ENCODE assay signal across 26 cellular contexts in genomic region chr12:77042834-77043233, GRCh38.
A peak's percentile ranks its signal among the peaks of the same experiment; 100 is the strongest.
DNase-seq lines count a peak whose midpoint lies in the region; ATAC-seq and TF ChIP-seq lines count a peak whose summit lies in the region.
"Had no signal": no experiment of that assay in that cellular context is flagged by ENCODE, and none has a peak within 500 bp of the region (broad histone marks: within the 10 kb centered on the region; RNA-seq: fewer than 3 reads in every experiment).

No MANE protein-coding gene starts in this region.

- no peaks in the 10 kb centered on the region for H3K9me3 ChIP-seq in OCI-LY3 (ENCODE audit: insufficient read depth, low read length)
- no peaks in the 10 kb centered on the region for H3K9me3 ChIP-seq in WERI-Rb-1 (ENCODE audit: severe bottlenecking)

- no peak overlapping the region for H3K4me3 ChIP-seq in OCI-LY3 (ENCODE audit: low read length)
- no peak overlapping the region for H3K4me3 ChIP-seq in WERI-Rb-1 (ENCODE audit: low read depth, low read length)
- H3K4me3 ChIP-seq: hepatocyte, lung had no signal

- no peaks in the 10 kb centered on the region for H4K20me1 ChIP-seq in OCI-LY3 (ENCODE audit: insufficient read depth, low read length)

- ATAC-seq in GM18511 (IDR thresholded peaks at IDR 0.05; ENCODE audit: unreplicated experiment) (peak; percentile 59), GM21367 (IDR thresholded peaks at IDR 0.05; ENCODE audit: unreplicated experiment) (peak; percentile 83), HG02884 (IDR thresholded peaks at IDR 0.05; ENCODE audit: unreplicated experiment) (peak; percentile 68), GM21528 (IDR thresholded peaks at IDR 0.05; ENCODE audit: low FRiP score, unreplicated experiment) (no peak)
- ATAC-seq: activated CD8-positive, alpha-beta T cell treated with anti-CD3 and anti-CD28 coated beads for 36 hours; stimulated activated naive CD8-positive, alpha-beta T cell treated with anti-CD3 and anti-CD28 coated beads, Interleukin-15, amount 100 ng/mL, for 72 hours had no signal

- TF ChIP-seq CTCF in OCI-LY3 (IDR thresholded peaks at IDR 0.05; ENCODE audit: low read depth, low read length) (no peak), WERI-Rb-1 (IDR thresholded peaks at IDR 0.05; ENCODE audit: low read depth, low read length) (no peak)

- H3K36me3 ChIP-seq in OCI-LY3 (replicated peaks; ENCODE audit: low read depth, low read length) (peaks cover 20% of the 10 kb centered on the region), WERI-Rb-1 (peaks cover 96% of the 10 kb centered on the region)

- H3K4me2 ChIP-seq in OCI-LY3 (ENCODE audit: low read length) = peak overlapping the region; percentile 35
- H3K4me2 ChIP-seq: hepatocyte had no signal

- no peak overlapping the region for H3K9ac ChIP-seq in OCI-LY3 (ENCODE audit: low read length)

- no peak overlapping the region for H2AFZ ChIP-seq in OCI-LY3 (ENCODE audit: low read depth, low read length)
- H2AFZ ChIP-seq: hepatocyte had no signal

- peaks cover 13% of the 10 kb centered on the region for H3K4me1 ChIP-seq in OCI-LY3 (ENCODE audit: low read length)

- no peaks in the 10 kb centered on the region for H3K79me2 ChIP-seq in OCI-LY3 (ENCODE audit: low read length)
- H3K79me2 ChIP-seq: hepatocyte had no signal

- H3K27me3 ChIP-seq in OCI-LY3 (ENCODE audit: low read depth, low read length) (no peaks in the 10 kb centered on the region), WERI-Rb-1 (ENCODE audit: insufficient read depth, low read depth, severe bottlenecking) (no peaks in the 10 kb centered on the region)
- H3K27me3 ChIP-seq: hepatocyte had no signal

- no peak for DNase-seq in stimulated activated naive CD4-positive, alpha-beta T cell treated with Interleukin-2 at 50 U/mL for 16 hours (lab: John Stamatoyannopoulos, UW)
- no peak for DNase-seq in NCI-H526 treated with DMSO at 0.1 percent for 48 hours (lab: John Stamatoyannopoulos, UW)
- no peak for DNase-seq in WERI-Rb-1
- DNase-seq: activated CD8-positive, alpha-beta T cell treated with anti-CD3 and anti-CD28 coated beads for 36 hours; activated naive CD4-positive, alpha-beta T cell treated with Interleukin-2 at 50 U/mL for 16 hours; activated T-cell treated with anti-CD3 and anti-CD28 coated beads, Interleukin-2, amount 50 U/mL, for 24 hours; anterior cingulate cortex; foreskin fibroblast; GF-D8; H7; KBM-7; NCI-H1930; NCI-H510A; nucleus accumbens; small intestine; stimulated activated naive CD8-positive, alpha-beta T cell treated with anti-CD3 and anti-CD28 coated beads, Interleukin-15, amount 100 ng/mL, for 72 hours; T-helper 9 cell; trophoblast cell had no signal

- H3K27ac ChIP-seq in OCI-LY3 (ENCODE audit: low read length) = no peak overlapping the region
- no peak overlapping the region for H3K27ac ChIP-seq in WERI-Rb-1
- H3K27ac ChIP-seq: epithelial cell of prostate, hepatocyte had no signal
